19 cellular contexts compared by ENCODE assay signal in genomic region chr10:22545643-22546042, GRCh38.
DNase-seq lines count a peak whose midpoint lies in the region; ATAC-seq and TF ChIP-seq lines count a peak whose summit lies in the region.
"Had no signal": no experiment of that assay in that cellular context is flagged by ENCODE, and none has a peak within 500 bp of the region (broad histone marks: within the 10 kb centered on the region; RNA-seq: fewer than 3 reads in every experiment).

No MANE protein-coding gene starts in this region.

- no peak overlapping the region for H3K4me3 Mint-ChIP-seq in stimulated activated naive CD8-positive, alpha-beta T cell treated with anti-CD3 and anti-CD28 coated beads, Interleukin-15, Interleukin-2, amounts not matched to agents 100 ng/mL and 50 ng/mL, for 24 hours
- H3K4me3 Mint-ChIP-seq in activated T-helper 2 cell treated with anti-CD3 and anti-CD28 coated beads, Interferon-gamma antibody, Interleukin-2, Interleukin-4, amounts not matched to agents 10 μg/mL and 5 μg/mL and 100 μg/mL, durations not matched to agents 14 hours and 24 hours and 36 hours (ENCODE audit: low read depth) = no peak overlapping the region
- no peak overlapping the region for H3K4me3 Mint-ChIP-seq in naive thymus-derived CD4-positive, alpha-beta T cell
- no peak overlapping the region for H3K4me3 Mint-ChIP-seq in type B pancreatic cell
- no peak overlapping the region for H3K4me3 Mint-ChIP-seq in osteocyte (ENCODE audit: unreplicated experiment)
- H3K4me3 Mint-ChIP-seq: CD4-positive, alpha-beta memory T cell had no signal

- no peak for ATAC-seq in stimulated activated naive CD8-positive, alpha-beta T cell treated with anti-CD3 and anti-CD28 coated beads, Interleukin-15, Interleukin-2, amounts not matched to agents 100 U/mL and 50 U/mL, for 24 hours
- ATAC-seq in naive thymus-derived CD4-positive, alpha-beta T cell = no peak
- ATAC-seq in HG02840 (IDR thresholded peaks at IDR 0.05; ENCODE audit: low FRiP score, unreplicated experiment) = no peak

- H3K4me1 Mint-ChIP-seq in stimulated activated naive CD8-positive, alpha-beta T cell treated with anti-CD3 and anti-CD28 coated beads, Interleukin-15, Interleukin-2, amounts not matched to agents 100 ng/mL and 50 ng/mL, for 24 hours (ENCODE audit: low read depth) = peaks cover 27% of the 10 kb centered on the region
- peaks cover 8% of the 10 kb centered on the region for H3K4me1 Mint-ChIP-seq in activated T-helper 2 cell treated with anti-CD3 and anti-CD28 coated beads, Interferon-gamma antibody, Interleukin-2, Interleukin-4, amounts not matched to agents 10 μg/mL and 5 μg/mL and 100 μg/mL, durations not matched to agents 14 hours and 24 hours and 36 hours (ENCODE audit: low read depth)
- H3K4me1 Mint-ChIP-seq in naive thymus-derived CD4-positive, alpha-beta T cell = peaks cover 6 to 19% (median 15%) of the 10 kb centered on the region in 7 donors
- peaks cover 2% of the 10 kb centered on the region for H3K4me1 Mint-ChIP-seq in type B pancreatic cell (ENCODE audit: unreplicated experiment)
- H3K4me1 Mint-ChIP-seq in osteocyte (ENCODE audit: unreplicated experiment) = no peaks in the 10 kb centered on the region

- peaks cover 0 to 8% of the 10 kb centered on the region in 2 donors for H3K4me1 ChIP-seq in naive thymus-derived CD4-positive, alpha-beta T cell (ENCODE audit: control insufficient read depth in 2 of 2, insufficient read depth in 2 of 2, low read length in 2 of 2)
- H3K4me1 ChIP-seq: SJCRH30 had no signal

- no peak overlapping the region for H3K4me3 ChIP-seq in naive thymus-derived CD4-positive, alpha-beta T cell (ENCODE audit: low read length)
- H3K4me3 ChIP-seq: MG63, SJCRH30 had no signal

- H3K9me3 Mint-ChIP-seq in stimulated activated naive CD8-positive, alpha-beta T cell treated with anti-CD3 and anti-CD28 coated beads, Interleukin-15, Interleukin-2, amounts not matched to agents 100 ng/mL and 50 ng/mL, for 24 hours = no peaks in the 10 kb centered on the region
- H3K9me3 Mint-ChIP-seq in activated T-helper 2 cell treated with anti-CD3 and anti-CD28 coated beads, Interferon-gamma antibody, Interleukin-2, Interleukin-4, amounts not matched to agents 10 μg/mL and 5 μg/mL and 100 μg/mL, durations not matched to agents 14 hours and 24 hours and 36 hours = no peaks in the 10 kb centered on the region
- H3K9me3 Mint-ChIP-seq in naive thymus-derived CD4-positive, alpha-beta T cell = no peaks in the 10 kb centered on the region
- H3K9me3 Mint-ChIP-seq in type B pancreatic cell (no peaks in the 10 kb centered on the region), osteocyte (ENCODE audit: unreplicated experiment) (no peaks in the 10 kb centered on the region)
- H3K9me3 Mint-ChIP-seq: CD4-positive, alpha-beta memory T cell had no signal

- peak overlapping the region; percentile 17 for H3K27ac ChIP-seq in naive thymus-derived CD4-positive, alpha-beta T cell (ENCODE audit: low read depth, low read length)
- H3K27ac ChIP-seq: SJCRH30 had no signal

- H3K27ac Mint-ChIP-seq in stimulated activated naive CD8-positive, alpha-beta T cell treated with anti-CD3 and anti-CD28 coated beads, Interleukin-15, Interleukin-2, amounts not matched to agents 100 ng/mL and 50 ng/mL, for 24 hours = peak overlapping the region; percentile 67
- H3K27ac Mint-ChIP-seq in activated T-helper 2 cell treated with anti-CD3 and anti-CD28 coated beads, Interferon-gamma antibody, Interleukin-2, Interleukin-4, amounts not matched to agents 10 μg/mL and 5 μg/mL and 100 μg/mL, durations not matched to agents 14 hours and 24 hours and 36 hours = peak overlapping the region; percentile 7
- H3K27ac Mint-ChIP-seq in naive thymus-derived CD4-positive, alpha-beta T cell = peak overlapping the region in 4 of 9 donors; percentile 4 to 80 (median 70)
- H3K27ac Mint-ChIP-seq in type B pancreatic cell = no peak overlapping the region
- no peak overlapping the region for H3K27ac Mint-ChIP-seq in osteocyte (ENCODE audit: unreplicated experiment)

- H3K36me3 Mint-ChIP-seq in stimulated activated naive CD8-positive, alpha-beta T cell treated with anti-CD3 and anti-CD28 coated beads, Interleukin-15, Interleukin-2, amounts not matched to agents 100 ng/mL and 50 ng/mL, for 24 hours (ENCODE audit: low read depth) = peaks cover 75% of the 10 kb centered on the region
- H3K36me3 Mint-ChIP-seq in activated T-helper 2 cell treated with anti-CD3 and anti-CD28 coated beads, Interferon-gamma antibody, Interleukin-2, Interleukin-4, amounts not matched to agents 10 μg/mL and 5 μg/mL and 100 μg/mL, durations not matched to agents 14 hours and 24 hours and 36 hours (ENCODE audit: low read depth) = peaks cover 68% of the 10 kb centered on the region
- peaks cover 8 to 69% (median 30%) of the 10 kb centered on the region in 5 donors for H3K36me3 Mint-ChIP-seq in naive thymus-derived CD4-positive, alpha-beta T cell
- peaks cover 28% of the 10 kb centered on the region for H3K36me3 Mint-ChIP-seq in type B pancreatic cell
- H3K36me3 Mint-ChIP-seq in osteocyte (ENCODE audit: unreplicated experiment) = peaks cover 40% of the 10 kb centered on the region

- no peaks in the 10 kb centered on the region for H3K27me3 ChIP-seq in naive thymus-derived CD4-positive, alpha-beta T cell (ENCODE audit: control insufficient read depth in 2 of 2, insufficient read depth in 2 of 2, low read length in 2 of 2)
- H3K27me3 ChIP-seq: MG63, SJCRH30 had no signal

- DNase-seq in stimulated activated naive CD8-positive, alpha-beta T cell treated with anti-CD3 and anti-CD28 coated beads, Interleukin-15, Interleukin-2, amounts not matched to agents 100 U/mL and 50 U/mL, for 24 hours = no peak
- DNase-seq in activated T-helper 2 cell treated with anti-CD3 and anti-CD28 coated beads, Interferon-gamma antibody, Interleukin-2, Interleukin-4, amounts not matched to agents 10 μg/mL and 5 μg/mL and 100 μg/mL, durations not matched to agents 14 hours and 24 hours and 36 hours (ENCODE audit: low spot score) = no peak
- no peak for DNase-seq in naive thymus-derived CD4-positive, alpha-beta T cell
- no peak for DNase-seq in type B pancreatic cell (ENCODE audit: extremely low spot score, unreplicated experiment)
- no peak for DNase-seq in osteocyte (ENCODE audit: extremely low spot score, unreplicated experiment)
- DNase-seq: Calu3; CD4-positive, alpha-beta memory T cell; DMS153; GOT3; HCEC 1CT; MG63; NCI-H1417; NCI-H187; NCI-H446; NCI-H526 treated with DMSO at 0.1 percent for 48 hours; OCI-M1; SJCRH30 had no signal

- POLR2A ChIA-PET in naive thymus-derived CD4-positive, alpha-beta T cell (lab: Charles Lee) = no interaction called here

- peaks cover 10 to 85% (median 43%) of the 10 kb centered on the region in 3 experiments for H3K36me3 ChIP-seq in naive thymus-derived CD4-positive, alpha-beta T cell (ENCODE audit: control insufficient read depth in 2 of 3, insufficient read depth in 3 of 3, low read length in 3 of 3)
- H3K36me3 ChIP-seq: SJCRH30 had no signal

- TF ChIP-seq CTCF in type B pancreatic cell (conservative IDR thresholded peaks at IDR 0.05) (no peak), osteocyte (IDR thresholded peaks at IDR 0.05) (no peak)

- H3K27me3 Mint-ChIP-seq in stimulated activated naive CD8-positive, alpha-beta T cell treated with anti-CD3 and anti-CD28 coated beads, Interleukin-15, Interleukin-2, amounts not matched to agents 100 ng/mL and 50 ng/mL, for 24 hours = no peaks in the 10 kb centered on the region
- no peaks in the 10 kb centered on the region for H3K27me3 Mint-ChIP-seq in activated T-helper 2 cell treated with anti-CD3 and anti-CD28 coated beads, Interferon-gamma antibody, Interleukin-2, Interleukin-4, amounts not matched to agents 10 μg/mL and 5 μg/mL and 100 μg/mL, durations not matched to agents 14 hours and 24 hours and 36 hours (ENCODE audit: low read depth)
- no peaks in the 10 kb centered on the region for H3K27me3 Mint-ChIP-seq in naive thymus-derived CD4-positive, alpha-beta T cell
- H3K27me3 Mint-ChIP-seq in type B pancreatic cell (no peaks in the 10 kb centered on the region), osteocyte (ENCODE audit: unreplicated experiment) (no peaks in the 10 kb centered on the region)
- H3K27me3 Mint-ChIP-seq: CD4-positive, alpha-beta memory T cell had no signal

- CTCF ChIA-PET in naive thymus-derived CD4-positive, alpha-beta T cell (lab: Charles Lee) = no interaction called here

- intact Hi-C loops in activated T-helper 2 cell treated with anti-CD3 and anti-CD28 coated beads, Interferon-gamma antibody, Interleukin-2, Interleukin-4, amounts not matched to agents 10 μg/mL and 5 μg/mL and 100 μg/mL, durations not matched to agents 14 hours and 24 hours and 36 hours (cut with micrococcal nuclease) = no loop called here
- intact Hi-C loops in naive thymus-derived CD4-positive, alpha-beta T cell (cut with micrococcal nuclease) = no loop called here

- no peaks in the 10 kb centered on the region for H3K9me3 ChIP-seq in naive thymus-derived CD4-positive, alpha-beta T cell (ENCODE audit: control insufficient read depth in 2 of 3, low read length in 3 of 3)
- H3K9me3 ChIP-seq: MG63, SJCRH30 had no signal

Comparison
In these comparisons a context has a peak if more than half of its experiments do, and no peak if none do; other contexts are left out.
1. H3K27ac Mint-ChIP-seq: peak in stimulated activated naive CD8-positive, alpha-beta T cell treated with anti-CD3 and anti-CD28 coated beads, Interleukin-15, Interleukin-2, amounts not matched to agents 100 ng/mL and 50 ng/mL, for 24 hours (single experiment) and activated T-helper 2 cell treated with anti-CD3 and anti-CD28 coated beads, Interferon-gamma antibody, Interleukin-2, Interleukin-4, amounts not matched to agents 10 μg/mL and 5 μg/mL and 100 μg/mL, durations not matched to agents 14 hours and 24 hours and 36 hours (single experiment); none in type B pancreatic cell (single experiment) and osteocyte (single experiment).